In genomic region chr3:120066634-120067033, GRCh38 we compare ENCODE assay signal across 8 cellular contexts.
"Had no signal": no experiment of that assay in that cellular context is flagged by ENCODE, and none has a peak within 500 bp of the region (broad histone marks: within the 10 kb centered on the region; RNA-seq: fewer than 3 reads in every experiment).

No MANE protein-coding gene starts in this region.

- FAIRE-seq: HepG2, HTR-8/SVneo had no signal

- H3K27ac ChIP-seq: HL-60, KMS-11 had no signal

- H3K9ac ChIP-seq: KMS-11 had no signal

- DNase-seq: IMR-90, KBM-7, KG1 had no signal

- ATAC-seq: HepG2 had no signal

- H3K27me3 Mint-ChIP-seq: IgD-negative memory B cell had no signal

- H3K27ac Mint-ChIP-seq: IgD-negative memory B cell had no signal

- H3K4me2 ChIP-seq: KMS-11 had no signal
